ENCODE assay signal across 9 cellular contexts in the genomic region with DNA sequence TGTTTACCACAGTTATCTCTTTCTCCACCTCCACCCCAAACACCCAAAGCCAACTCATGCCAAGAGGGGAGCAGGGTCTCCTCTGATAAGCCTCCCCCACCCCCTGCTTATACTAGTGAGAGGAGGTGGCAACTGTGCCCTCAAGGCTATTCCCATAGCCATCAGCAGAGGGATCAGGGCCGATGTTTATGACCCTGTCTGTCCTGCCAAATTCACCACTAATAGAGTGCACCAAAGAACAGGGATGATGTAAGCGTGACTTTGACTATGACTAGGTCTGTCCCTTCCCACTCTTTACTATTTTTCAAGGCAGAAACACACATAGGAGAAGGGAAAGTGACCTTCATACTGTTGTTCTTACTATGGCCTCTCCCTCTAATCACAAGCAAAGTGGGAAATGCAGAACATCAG.
DNase-seq lines count a peak whose midpoint lies in the region; ATAC-seq and TF ChIP-seq lines count a peak whose summit lies in the region.
"Had no signal": no experiment of that assay in that cellular context is flagged by ENCODE, and none has a peak within 500 bp of the region (broad histone marks: within the 10 kb centered on the region; RNA-seq: fewer than 3 reads in every experiment).

No MANE protein-coding gene starts in this region.

- H3K4me2 ChIP-seq in SK-N-SH = peak overlapping the region; percentile 76; the same call in 1 of the 2 replicates

- peak overlapping the region; percentile 52 for H3K27ac Mint-ChIP-seq in stimulated activated memory B cell treated with anti-CD40 and anti-IgM and Interleukin-4, amounts not matched to agents 10 μg/mL and 1 μg/mL and 100 μg/mL, for 72 hours
- no peak overlapping the region for H3K27ac Mint-ChIP-seq in CD4-positive, alpha-beta T cell
- H3K27ac Mint-ChIP-seq: activated naive CD8-positive, alpha-beta T cell treated with anti-CD3 and anti-CD28 coated beads, Interleukin-2, amount 10 ng/mL, durations not matched to agents 7 days and 5 days had no signal

- TF ChIP-seq EP300 in SK-N-SH (IDR thresholded peaks at IDR 0.05; ENCODE audit: borderline replicate concordance in 1 of 2, low read depth in 1 of 2, low read length in 1 of 2) = no peak

- H3K36me3 Mint-ChIP-seq in stimulated activated memory B cell treated with anti-CD40 and anti-IgM and Interleukin-4, amounts not matched to agents 10 μg/mL and 1 μg/mL and 100 μg/mL, for 72 hours = no peaks in the 10 kb centered on the region
- H3K36me3 Mint-ChIP-seq in CD4-positive, alpha-beta T cell (ENCODE audit: low read depth) = no peaks in the 10 kb centered on the region
- H3K36me3 Mint-ChIP-seq: activated naive CD8-positive, alpha-beta T cell treated with anti-CD3 and anti-CD28 coated beads, Interleukin-2, amount 10 ng/mL, durations not matched to agents 7 days and 5 days had no signal

- H3K4me3 ChIP-seq in SK-N-SH (ENCODE audit: low read depth in 2 of 2, low read length in 1 of 2) = no peak overlapping the region; a peak in 1 of 4 replicates
- H3K4me3 ChIP-seq in fibroblast of the aortic adventitia (ENCODE audit: low read depth, low read length) = no peak overlapping the region

- TF ChIP-seq CTCF in SK-N-SH (IDR thresholded peaks at IDR 0.05) = peak; percentile 22; the same call in 1 of the 2 replicates
- peak; percentile 20 for TF ChIP-seq CTCF in fibroblast of the aortic adventitia (IDR thresholded peaks at IDR 0.05; ENCODE audit: insufficient read depth, low read length)
- no peak for TF ChIP-seq CTCF in CD4-positive, alpha-beta T cell (IDR thresholded peaks at IDR 0.05)

- no peaks in the 10 kb centered on the region for H3K79me2 ChIP-seq in SK-N-SH (ENCODE audit: insufficient read depth)

- no peaks in the 10 kb centered on the region for H3K36me3 ChIP-seq in SK-N-SH (replicated peaks in 1 of 2; ENCODE audit: control insufficient read depth in 1 of 2, insufficient read depth in 2 of 2, low read length in 1 of 2)

- TF ChIP-seq RAD21 in SK-N-SH (IDR thresholded peaks at IDR 0.05; ENCODE audit: low read length) = no peak

- H3K27me3 ChIP-seq in SK-N-SH (ENCODE audit: insufficient read depth) = no peaks in the 10 kb centered on the region
- H3K27me3 ChIP-seq in CD4-positive, alpha-beta T cell (ENCODE audit: control insufficient read depth, insufficient read depth, low read length) = no peaks in the 10 kb centered on the region

- DNase-seq in SK-N-SH = peak; percentile 37
- peak; percentile 50 for DNase-seq in fibroblast of the aortic adventitia (ENCODE audit: low read depth)
- DNase-seq in cerebellar cortex (ENCODE audit: low spot score) = no peak
- no peak for DNase-seq in cerebellar nuclear complex (lab: John Stamatoyannopoulos, UW)
- DNase-seq in CD4-positive, alpha-beta T cell = no peak
- DNase-seq in posterior cingulate gyrus = no peak
- DNase-seq: activated naive CD8-positive, alpha-beta T cell treated with anti-CD3 and anti-CD28 coated beads, Interleukin-2, amount 10 ng/mL, durations not matched to agents 7 days and 5 days had no signal

- ATAC-seq in GM21717 (IDR thresholded peaks at IDR 0.05; ENCODE audit: unreplicated experiment) = peak; percentile 47
- no peak for ATAC-seq in stimulated activated memory B cell treated with anti-CD40 and anti-IgM and Interleukin-4, amounts not matched to agents 10 μg/mL and 1 μg/mL and 100 μg/mL, for 72 hours
- no peak for ATAC-seq in CD4-positive, alpha-beta T cell (ENCODE audit: poor library complexity)

- peaks cover 27% of the 10 kb centered on the region for H3K4me1 Mint-ChIP-seq in stimulated activated memory B cell treated with anti-CD40 and anti-IgM and Interleukin-4, amounts not matched to agents 10 μg/mL and 1 μg/mL and 100 μg/mL, for 72 hours
- H3K4me1 Mint-ChIP-seq in CD4-positive, alpha-beta T cell (ENCODE audit: low read depth) = peaks cover 8% of the 10 kb centered on the region

- no peak overlapping the region for H3K4me3 Mint-ChIP-seq in stimulated activated memory B cell treated with anti-CD40 and anti-IgM and Interleukin-4, amounts not matched to agents 10 μg/mL and 1 μg/mL and 100 μg/mL, for 72 hours
- no peak overlapping the region for H3K4me3 Mint-ChIP-seq in CD4-positive, alpha-beta T cell
- H3K4me3 Mint-ChIP-seq: activated naive CD8-positive, alpha-beta T cell treated with anti-CD3 and anti-CD28 coated beads, Interleukin-2, amount 10 ng/mL, durations not matched to agents 7 days and 5 days had no signal

- no peaks in the 10 kb centered on the region for H3K9me3 Mint-ChIP-seq in stimulated activated memory B cell treated with anti-CD40 and anti-IgM and Interleukin-4, amounts not matched to agents 10 μg/mL and 1 μg/mL and 100 μg/mL, for 72 hours
- no peaks in the 10 kb centered on the region for H3K9me3 Mint-ChIP-seq in CD4-positive, alpha-beta T cell
- H3K9me3 Mint-ChIP-seq: activated naive CD8-positive, alpha-beta T cell treated with anti-CD3 and anti-CD28 coated beads, Interleukin-2, amount 10 ng/mL, durations not matched to agents 7 days and 5 days had no signal

- intact Hi-C loops in CD4-positive, alpha-beta T cell (cut with DNase I, micrococcal nuclease) = no loop called here
- intact Hi-C loops in posterior cingulate gyrus (cut with DNase I) = no loop called here

- WGBS in SK-N-SH (ENCODE audit: low lambda C conversion rate) = 50% methylated on average over 2 of the region's 2 CpGs

- H3K27me3 Mint-ChIP-seq in stimulated activated memory B cell treated with anti-CD40 and anti-IgM and Interleukin-4, amounts not matched to agents 10 μg/mL and 1 μg/mL and 100 μg/mL, for 72 hours = no peaks in the 10 kb centered on the region
- H3K27me3 Mint-ChIP-seq in CD4-positive, alpha-beta T cell = no peaks in the 10 kb centered on the region
- H3K27me3 Mint-ChIP-seq: activated naive CD8-positive, alpha-beta T cell treated with anti-CD3 and anti-CD28 coated beads, Interleukin-2, amount 10 ng/mL, durations not matched to agents 7 days and 5 days had no signal

- no peak overlapping the region for H3K9ac ChIP-seq in SK-N-SH

- H3K27ac ChIP-seq in SK-N-SH (ENCODE audit: low read depth in 2 of 2, low read length in 1 of 2) = peak overlapping the region; percentile 90 to 96
- H3K27ac ChIP-seq in CD4-positive, alpha-beta T cell (ENCODE audit: low read depth, low read length) = no peak overlapping the region

- H3K9me2 ChIP-seq in SK-N-SH = no peaks in the 10 kb centered on the region

- H4K20me1 ChIP-seq in SK-N-SH (ENCODE audit: insufficient read depth) = no peaks in the 10 kb centered on the region

- no peaks in the 10 kb centered on the region for H3K9me3 ChIP-seq in SK-N-SH
- no peaks in the 10 kb centered on the region for H3K9me3 ChIP-seq in CD4-positive, alpha-beta T cell (ENCODE audit: control insufficient read depth, low read length)

- POLR2A ChIA-PET in SK-N-SH (lab: Yijun Ruan, JAX) = no interaction called here
- POLR2A ChIA-PET in CD4-positive, alpha-beta T cell (lab: Charles Lee) = no interaction called here

- H2AFZ ChIP-seq in SK-N-SH (ENCODE audit: low read depth) = no peak overlapping the region

- H3K4me1 ChIP-seq in SK-N-SH (ENCODE audit: control insufficient read depth in 1 of 2, insufficient read depth in 2 of 2, low read depth in 1 of 2, low read length in 1 of 2) = peaks cover 29 to 44% of the 10 kb centered on the region in 2 experiments

- peaks cover 42% of the 10 kb centered on the region for H3F3A ChIP-seq in SK-N-SH (replicated peaks; ENCODE audit: insufficient read depth)

- CTCF ChIA-PET in SK-N-SH (lab: Yijun Ruan, JAX) = interaction anchor here (0.7 to 3.7 kb wide), 3 partner anchors 8 to 109 kb away, joined by 3 to 13 read pairs (median 12); no protein-coding TSS in a partner anchor
- CTCF ChIA-PET in CD4-positive, alpha-beta T cell (lab: Charles Lee) = no interaction called here

TF ChIP-seq in SK-N-SH, 30 proteins besides CTCF, POLR2A, EP300 and RAD21:
- no peak for TF ChIP-seq YY1 (IDR thresholded peaks at IDR 0.05; ENCODE audit: low read depth)
- no peak for TF ChIP-seq TEAD4 (IDR thresholded peaks at IDR 0.05; ENCODE audit: borderline replicate concordance, insufficient read depth)
- peak; percentile 5; the same call in 1 of the 2 replicates for TF ChIP-seq TCF12 (IDR thresholded peaks at IDR 0.05)

Comparison
In these comparisons a context has a peak if more than half of its experiments do, and no peak if none do; other contexts are left out.
1. DNase-seq: peak in SK-N-SH (single experiment) and fibroblast of the aortic adventitia (single experiment); none in cerebellar cortex (single experiment), cerebellar nuclear complex (0 of 2), CD4-positive, alpha-beta T cell (0 of 10) and posterior cingulate gyrus (0 of 10).